ENCODE assay signal across 2 cellular contexts in genomic region chr10:92892706-92893054, GRCh38.
TF ChIP-seq lines count a peak whose summit lies in the region.

No MANE protein-coding gene starts in this region.

TF ChIP-seq in Ishikawa, 13 proteins besides CTCF, POLR2A, EP300 and RAD21 (continued from another document):
- TF ChIP-seq REST (IDR thresholded peaks at IDR 0.05; ENCODE audit: low read depth) (0 out of 2 replicates have a peak, but pooled peaks have one; percentile 9), NFIC (IDR thresholded peaks at IDR 0.05) (no peak), ZBTB7A (IDR thresholded peaks at IDR 0.05; ENCODE audit: low read depth) (no peak), TEAD4 (IDR thresholded peaks at IDR 0.05) (no peak)

TF ChIP-seq in K562, 482 proteins besides CTCF, POLR2A, EP300 and RAD21 (continued from another document):
- TF ChIP-seq SMAD4 (CRISPR knock-in tag; conservative IDR thresholded peaks at IDR 0.05) = no peak
- 0 out of 2 replicates have a peak, but pooled peaks have one; percentile 0 for TF ChIP-seq ARID1B (IDR thresholded peaks at IDR 0.05)
- TF ChIP-seq CHCHD3 (CRISPR knock-in tag; IDR thresholded peaks at IDR 0.05) = no peak
- TF ChIP-seq KAT8 (IDR thresholded peaks at IDR 0.05; ENCODE audit: low read depth) = no peak
- no peak for TF ChIP-seq TCFL5 (CRISPR knock-in tag; conservative IDR thresholded peaks at IDR 0.05)
